ENCODE assay signal across 20 cellular contexts in the genomic region with DNA sequence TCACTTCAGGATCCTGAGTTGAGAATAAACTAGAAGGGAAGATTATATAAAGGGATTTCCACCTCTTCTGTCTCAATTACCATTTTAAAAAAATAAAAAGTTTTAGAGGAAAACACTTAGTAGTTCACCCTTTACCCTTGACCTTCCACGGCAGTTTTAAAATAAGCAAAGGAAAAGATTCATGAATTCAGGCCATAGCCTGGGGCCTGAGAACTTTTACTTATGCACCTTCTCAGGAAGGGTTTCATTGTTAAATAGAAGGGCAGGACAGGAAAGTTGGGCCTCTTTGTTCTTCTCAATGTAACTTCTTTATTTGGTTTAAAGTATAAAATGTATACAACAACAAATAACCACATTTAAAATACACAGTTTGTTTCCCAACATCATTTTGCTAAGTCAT. TPM values are rescaled to one million over a fixed set of nuclear protein-coding genes. Genes with fewer than 3 reads are reported as not detected.
DNase-seq lines count a peak whose midpoint lies in the region; FAIRE-seq and TF ChIP-seq lines count a peak whose summit lies in the region.
"Had no signal": no experiment of that assay in that cellular context is flagged by ENCODE, and none has a peak within 500 bp of the region (broad histone marks: within the 10 kb centered on the region; RNA-seq: fewer than 3 reads in every experiment).

No MANE protein-coding gene starts in this region.

- peaks cover 67% of the 10 kb centered on the region for H3K36me3 Mint-ChIP-seq in MCF 10A (ENCODE audit: insufficient read depth, unreplicated experiment)

- H3K9me3 ChIP-seq in breast epithelium (no peaks in the 10 kb centered on the region), kidney (ENCODE audit: control insufficient read depth in 1 of 2, low read length in 2 of 2) (no peaks in the 10 kb centered on the region)
- H3K9me3 ChIP-seq: A549, Caco-2 had no signal

- peak overlapping the region; percentile 16 for H3K27ac Mint-ChIP-seq in MCF 10A (ENCODE audit: low read depth, unreplicated experiment)
- H3K27ac Mint-ChIP-seq: CD4-positive, alpha-beta T cell; GM23338; HFFc6 had no signal

- TF ChIP-seq CTCF in MCF 10A (IDR thresholded peaks at IDR 0.05; ENCODE audit: unreplicated experiment) (no peak), breast epithelium (IDR thresholded peaks at IDR 0.05) (no peak), kidney (IDR thresholded peaks at IDR 0.05; ENCODE audit: borderline replicate concordance, extremely low read depth, insufficient read depth) (no peak)

- peak; percentile 13 for FAIRE-seq in kidney (lab: Jason Lieb, UNC)
- FAIRE-seq: D721Med, GM12892, H54, HTR-8/SVneo had no signal

- H3K36me3 ChIP-seq in breast epithelium (no peaks in the 10 kb centered on the region), kidney (ENCODE audit: control insufficient read depth in 1 of 2, insufficient read depth in 2 of 2, low read length in 2 of 2) (peaks cover 12 to 20% of the 10 kb centered on the region in 2 donors)

- no peaks in the 10 kb centered on the region for H3K27me3 ChIP-seq in breast epithelium

- no peak overlapping the region for H3K4me3 ChIP-seq in breast epithelium
- H3K4me3 ChIP-seq in kidney (ENCODE audit: low read length in 2 of 2) = no peak overlapping the region
- H3K4me3 ChIP-seq: A549, GM23338 had no signal

- DNase-seq in MCF 10A (ENCODE audit: unreplicated experiment) (no peak), breast epithelium (ENCODE audit: low spot score in 2 of 2) (no peak), kidney (no peak), pons (ENCODE audit: low spot score) (peak; percentile 8), cerebellar cortex (ENCODE audit: low spot score) (no peak), DMS79 treated with DMSO at 0.1 percent for 48 hours (lab: John Stamatoyannopoulos, UW) (no peak)
- DNase-seq in effector CD8-positive, alpha-beta T cell (lab: John Stamatoyannopoulos, UW) = no peak
- DNase-seq: AML-193; Caco-2; CD4-positive, alpha-beta T cell; GDM1; HFFc6 had no signal

- TF ChIP-seq POLR2A in breast epithelium (IDR thresholded peaks at IDR 0.05) = no peak

- BruUV-seq in MCF 10A (replicated peaks; lab: Mats Ljungman, UMichigan) = no TSS peak

- CTCF ChIA-PET in MCF 10A (lab: Yijun Ruan, JAX) = interaction anchor here (0.5 kb wide), 1 partner anchor 477 kb away, joined by 3 read pairs; no protein-coding TSS in a partner anchor

- no peaks in the 10 kb centered on the region for H3K4me1 Mint-ChIP-seq in MCF 10A (ENCODE audit: insufficient read depth, unreplicated experiment)
- H3K4me1 Mint-ChIP-seq: GM23338 had no signal

- POLR2A ChIA-PET in MCF 10A (lab: Yijun Ruan, JAX) = interaction anchor here (0.5 kb wide), 1 partner anchor 1128 kb away, joined by 3 read pairs; a partner anchor contains a TSS

- intact Hi-C loops in MCF 10A (cut with micrococcal nuclease) (no loop called here), breast epithelium (cut with DNase I; ENCODE audit: low total_unique reads) (no loop called here), kidney (cut with DNase I) (no loop called here)

- no peak overlapping the region for H3K27ac ChIP-seq in breast epithelium
- H3K27ac ChIP-seq in kidney (ENCODE audit: low read depth in 2 of 2, low read length in 2 of 2) = peak overlapping the region in 1 of 2 donors; percentile 19
- H3K27ac ChIP-seq: 22Rv1, A549, C4-2B had no signal

- H3K9me3 Mint-ChIP-seq in MCF 10A (ENCODE audit: unreplicated experiment) = no peaks in the 10 kb centered on the region
- H3K9me3 Mint-ChIP-seq: CD4-positive, alpha-beta T cell; GM23338; HFFc6 had no signal

- no peak overlapping the region for H3K9ac ChIP-seq in kidney (ENCODE audit: low read length in 2 of 2)

- H3K27me3 Mint-ChIP-seq in MCF 10A (ENCODE audit: insufficient read depth, unreplicated experiment) = no peaks in the 10 kb centered on the region
- H3K27me3 Mint-ChIP-seq: CD4-positive, alpha-beta T cell had no signal

- no peak overlapping the region for H3K4me3 Mint-ChIP-seq in MCF 10A (ENCODE audit: unreplicated experiment)
- H3K4me3 Mint-ChIP-seq: CD4-positive, alpha-beta T cell; GM23338; HFFc6 had no signal

- H3K4me1 ChIP-seq in breast epithelium (no peaks in the 10 kb centered on the region), kidney (ENCODE audit: control insufficient read depth in 1 of 2, insufficient read depth in 1 of 2, low read depth in 1 of 2, low read length in 2 of 2) (peaks cover 0 to 11% of the 10 kb centered on the region in 2 donors)

RNA-seq across cellular contexts. Expression of a gene that starts 54.9 kb away (rescaled TPM):
- 29.5 and 36.6 TPM in 2 replicates for total RNA-seq in MCF 10A (2022)
- 10 to 100 TPM; 60.0 to 66.2 (median 61.3) TPM for total RNA-seq in breast epithelium
- total RNA-seq in kidney = 92.6 TPM
- polyA plus RNA-seq in kidney (ENCODE audit: insufficient read depth, low read depth, low replicate concordance) = 21.2 TPM
